In genomic region chr1:156920233-156921052, GRCh38 we compare ENCODE assay signal across 8 cellular contexts. TPM values are rescaled to one million over a fixed set of nuclear protein-coding genes. Genes with fewer than 3 reads are reported as not detected.
DNase-seq lines count a peak whose midpoint lies in the region; ATAC-seq and TF ChIP-seq lines count a peak whose summit lies in the region.

TSS of gene LRRC71 (plus strand) at chr1:156920632. CDS start at chr1:156920804, 172 bp downstream.

- H3K79me2 ChIP-seq in SK-N-SH (ENCODE audit: insufficient read depth): no peaks in the 10 kb centered on the region

- peak; percentile 86 for TF ChIP-seq CTCF in C4-2B (conservative IDR thresholded peaks at IDR 0.05)
- peak; percentile 42 for TF ChIP-seq CTCF in SK-N-SH (IDR thresholded peaks at IDR 0.05)
- peak; percentile 97 for TF ChIP-seq CTCF in left ventricle myocardium inferior (IDR thresholded peaks at IDR 0.05; ENCODE audit: borderline replicate concordance)
- TF ChIP-seq CTCF in prostate gland (IDR thresholded peaks at IDR 0.05): peak in 3 of 4 experiments; percentile 74 to 85 (median 81)

- peaks cover 6% of the 10 kb centered on the region for H3F3A ChIP-seq in SK-N-SH (replicated peaks; ENCODE audit: insufficient read depth)

- H3K9me2 ChIP-seq in SK-N-SH: no peaks in the 10 kb centered on the region

- POLR2A ChIA-PET in SK-N-SH (lab: Yijun Ruan, JAX): no interaction called here

- H3K27ac ChIP-seq in C4-2B (no peak within 1 kb of the TSS), SK-N-SH (ENCODE audit: low read depth in 2 of 2, low read length in 1 of 2) (no peak within 1 kb of the TSS), left ventricle myocardium inferior (replicated peaks) (peak within 1 kb of the TSS; percentile 27), prostate gland (no peak within 1 kb of the TSS)

- TF ChIP-seq POLR2A in prostate gland (IDR thresholded peaks at IDR 0.05): no peak

- H3K9me3 ChIP-seq in SK-N-SH (peaks cover 3% of the 10 kb centered on the region; the same call in 1 of the 2 replicates), adipocyte (ENCODE audit: control insufficient read depth, low read length) (no peaks in the 10 kb centered on the region), left ventricle myocardium inferior (replicated peaks) (peaks cover 10% of the 10 kb centered on the region), prostate gland (no peaks in the 10 kb centered on the region)

- WGBS in SK-N-SH (ENCODE audit: low lambda C conversion rate): 72% methylated on average over 71 of the region's 71 CpGs
- WGBS in prostate gland: 6% methylated on average over 70 of the region's 71 CpGs

- no peaks in the 10 kb centered on the region for H4K20me1 ChIP-seq in SK-N-SH (ENCODE audit: insufficient read depth)

- no peaks in the 10 kb centered on the region for H3K36me3 ChIP-seq in SK-N-SH (replicated peaks in 1 of 2; ENCODE audit: control insufficient read depth in 1 of 2, insufficient read depth in 2 of 2, low read length in 1 of 2)
- no peaks in the 10 kb centered on the region for H3K36me3 ChIP-seq in adipocyte (ENCODE audit: control insufficient read depth, insufficient read depth, low read length, severe bottlenecking)
- peaks cover 30% of the 10 kb centered on the region for H3K36me3 ChIP-seq in left ventricle myocardium inferior
- no peaks in the 10 kb centered on the region for H3K36me3 ChIP-seq in prostate gland

- CTCF ChIA-PET in SK-N-SH (lab: Yijun Ruan, JAX): interaction anchor here (1.3 to 12.9 kb wide), 4 partner anchors 9 to 61 kb away, joined by 3 to 308 read pairs (median 93); partner anchors contain the start of gene PEAR1

- H3K4me1 ChIP-seq in SK-N-SH (ENCODE audit: control insufficient read depth in 1 of 2, insufficient read depth in 2 of 2, low read depth in 1 of 2, low read length in 1 of 2) (peaks cover 0 to 8% of the 10 kb centered on the region in 2 experiments; a peak in 1 of 4 replicates), adipocyte (ENCODE audit: control insufficient read depth, insufficient read depth, low read length) (peaks cover 10% of the 10 kb centered on the region), left ventricle myocardium inferior (peaks cover 29% of the 10 kb centered on the region), prostate gland (replicated peaks) (no peaks in the 10 kb centered on the region)

- H3K4me3 ChIP-seq in SK-N-SH (ENCODE audit: low read depth in 2 of 2, low read length in 1 of 2): no peak within 1 kb of the TSS; a peak in 1 of 4 replicates
- peak within 1 kb of the TSS; percentile 54 for H3K4me3 ChIP-seq in adipocyte (ENCODE audit: low read length)
- H3K4me3 ChIP-seq in left ventricle myocardium inferior: peak within 1 kb of the TSS; percentile 44
- no peak within 1 kb of the TSS for H3K4me3 ChIP-seq in prostate gland

- no peaks in the 10 kb centered on the region for H3K27me3 ChIP-seq in SK-N-SH (ENCODE audit: insufficient read depth)
- H3K27me3 ChIP-seq in adipocyte (replicated peaks; ENCODE audit: control insufficient read depth, insufficient read depth, low read length): peaks cover 30% of the 10 kb centered on the region
- peaks cover 67% of the 10 kb centered on the region for H3K27me3 ChIP-seq in left ventricle myocardium inferior (ENCODE audit: low read depth)
- no peaks in the 10 kb centered on the region for H3K27me3 ChIP-seq in prostate gland (replicated peaks; ENCODE audit: insufficient read depth)

- H3K9ac ChIP-seq in SK-N-SH (no peak within 1 kb of the TSS), adipocyte (ENCODE audit: low read length) (peak within 1 kb of the TSS; percentile 26)

- intact Hi-C loops in left ventricle myocardium inferior (cut with micrococcal nuclease): no loop called here
- intact Hi-C loops in prostate gland (cut with DNase I): no loop called here

- no peak within 1 kb of the TSS for H3K4me2 ChIP-seq in SK-N-SH

- DNase-seq in HK-2 (ENCODE audit: unreplicated experiment): peak; percentile 82
- DNase-seq in SK-N-SH: peak; percentile 75
- DNase-seq in adipocyte (ENCODE audit: low read depth): peak; percentile 95
- peak; percentile 83 for DNase-seq in left ventricle myocardium inferior
- DNase-seq in prostate gland (ENCODE audit: low spot score): peak; percentile 50

- no peak within 1 kb of the TSS for H2AFZ ChIP-seq in SK-N-SH (ENCODE audit: low read depth)

- no peak for ATAC-seq in GM21619 (IDR thresholded peaks at IDR 0.05; ENCODE audit: unreplicated experiment)
- no peak for ATAC-seq in GM21423 (IDR thresholded peaks at IDR 0.05; ENCODE audit: unreplicated experiment)

- no peak for TF ChIP-seq EP300 in SK-N-SH (IDR thresholded peaks at IDR 0.05; ENCODE audit: borderline replicate concordance in 1 of 2, low read depth in 1 of 2, low read length in 1 of 2)

- peak; percentile 50 for TF ChIP-seq RAD21 in SK-N-SH (IDR thresholded peaks at IDR 0.05; ENCODE audit: low read length)

TF ChIP-seq in SK-N-SH, 30 proteins besides CTCF, POLR2A, EP300 and RAD21:
- TF ChIP-seq SMC3 (IDR thresholded peaks at IDR 0.05; ENCODE audit: low read depth, low read length): peak; percentile 16; the same call in 1 of the 2 replicates
- TF ChIP-seq RCOR1 (IDR thresholded peaks at IDR 0.05; ENCODE audit: low read length): no peak
- TF ChIP-seq EZH2phosphoT487 (IDR thresholded peaks at IDR 0.05; ENCODE audit: borderline replicate concordance, low read depth): no peak
- TF ChIP-seq, protein P1, sequence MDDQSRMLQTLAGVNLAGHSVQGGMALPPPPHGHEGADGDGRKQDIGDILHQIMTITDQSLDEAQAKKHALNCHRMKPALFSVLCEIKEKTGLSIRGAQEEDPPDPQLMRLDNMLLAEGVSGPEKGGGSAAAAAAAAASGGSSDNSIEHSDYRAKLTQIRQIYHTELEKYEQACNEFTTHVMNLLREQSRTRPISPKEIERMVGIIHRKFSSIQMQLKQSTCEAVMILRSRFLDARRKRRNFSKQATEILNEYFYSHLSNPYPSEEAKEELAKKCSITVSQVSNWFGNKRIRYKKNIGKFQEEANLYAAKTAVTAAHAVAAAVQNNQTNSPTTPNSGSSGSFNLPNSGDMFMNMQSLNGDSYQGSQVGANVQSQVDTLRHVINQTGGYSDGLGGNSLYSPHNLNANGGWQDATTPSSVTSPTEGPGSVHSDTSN (IDR thresholded peaks at IDR 0.05): no peak
- no peak for TF ChIP-seq TCF12 (IDR thresholded peaks at IDR 0.05)
- no peak for TF ChIP-seq FOXM1 (IDR thresholded peaks at IDR 0.05; ENCODE audit: low read depth)
- no peak for TF ChIP-seq ZBTB33 (IDR thresholded peaks at IDR 0.05; ENCODE audit: borderline replicate concordance, low read depth)
- no peak for TF ChIP-seq RFX5 (IDR thresholded peaks at IDR 0.05; ENCODE audit: low read length)
- TF ChIP-seq USF2 (IDR thresholded peaks at IDR 0.05; ENCODE audit: borderline replicate concordance, low read depth, low read length): no peak

RNA-seq across cellular contexts. Expression of gene LRRC71, which starts in this region (rescaled TPM):
- polyA plus RNA-seq in SK-N-SH (2012; rRNA removed): 0.03 TPM in 1 of 2 replicates, not detected in the other
- polyA plus RNA-seq in SK-N-SH (2012; cell fraction: cytosol; rRNA removed): 0.04 and 0.09 TPM in 2 replicates
- polyA plus RNA-seq in SK-N-SH (2012; cell fraction: nucleus; rRNA removed): 0.07 and 0.25 TPM in 2 replicates
- total RNA-seq in left ventricle myocardium inferior (0.27 TPM), prostate gland (1 to 10 TPM in 1 of 2 donors, not detected in 1; 3.7 TPM)

Comparison
In these comparisons a context has a peak if more than half of its experiments do, and no peak if none do; other contexts are left out.
1. Peak in DNase-seq in SK-N-SH; RNA of the gene not detected or under 1 TPM.
2. Peak in DNase-seq, H3K4me3 ChIP-seq and H3K27ac ChIP-seq in left ventricle myocardium inferior; RNA of the gene not detected or under 1 TPM.
3. CTCF ChIP-seq: peak in every context shown above with its lines; median percentile 97 in left ventricle myocardium inferior; 86 in C4-2B; 81 in prostate gland; 42 in SK-N-SH.